Comparison of ENCODE assay signal across 28 cellular contexts in genomic region chr5:36682499-36682898, GRCh38.
"Had no signal": no experiment of that assay in that cellular context is flagged by ENCODE, and none has a peak within 500 bp of the region (broad histone marks: within the 10 kb centered on the region; RNA-seq: fewer than 3 reads in every experiment).

No MANE protein-coding gene starts in this region.

- H3K4me1 Mint-ChIP-seq: activated CD4-positive, alpha-beta memory T cell treated with anti-CD3 and anti-CD28 coated beads, Interleukin-2, amount 10 ng/mL, durations not matched to agents 7 days and 5 days; activated T-helper 17 cell treated with anti-CD3 and anti-CD28 coated beads, Interleukin-2, amount 50 U/mL, for 72 hours; endodermal cell; natural killer cell; WTC11 had no signal

- H3K36me3 Mint-ChIP-seq: natural killer cell had no signal

- H3K36me3 ChIP-seq: breast epithelium, lower lobe of right lung, neural progenitor cell, uterus had no signal

- H3K27me3 ChIP-seq: breast epithelium, heart right ventricle, neural progenitor cell, uterus had no signal

- H3K9me3 Mint-ChIP-seq: activated CD4-positive, alpha-beta memory T cell treated with anti-CD3 and anti-CD28 coated beads, Interleukin-2, amount 10 ng/mL, durations not matched to agents 7 days and 5 days; activated CD4-positive, alpha-beta T cell treated with anti-CD3 and anti-CD28 coated beads, Interleukin-2, amount 10 ng/mL, durations not matched to agents 7 days and 5 days; activated T-cell treated with anti-CD3 and anti-CD28 coated beads, Interleukin-2, amount 50 U/mL, for 4 hours; activated T-helper 17 cell treated with anti-CD3 and anti-CD28 coated beads, Interleukin-2, amount 50 U/mL, for 72 hours; endodermal cell; natural killer cell; neural progenitor cell; type B pancreatic cell; WTC11 had no signal

- H3K4me3 ChIP-seq: breast epithelium, heart right ventricle, lower lobe of right lung, neural progenitor cell, uterus had no signal

- ATAC-seq: activated T-cell treated with anti-CD3 and anti-CD28 coated beads, Interleukin-2, amount 50 U/mL, for 4 hours; activated T-helper 17 cell treated with anti-CD3 and anti-CD28 coated beads, Interleukin-2, amount 50 U/mL, for 72 hours; esophagus mucosa; heart right ventricle; left lobe of liver; lower lobe of right lung; natural killer cell; right cardiac atrium; WTC11 had no signal

- H3K4me1 ChIP-seq: breast epithelium, lower lobe of right lung, neural progenitor cell, parathyroid adenoma, uterus had no signal

- H3K27ac ChIP-seq: breast epithelium, lower lobe of right lung, neural progenitor cell, parathyroid adenoma, uterus had no signal

- DNase-seq: activated CD4-positive, alpha-beta memory T cell treated with anti-CD3 and anti-CD28 coated beads, Interleukin-2, amount 10 ng/mL, durations not matched to agents 7 days and 5 days; activated CD4-positive, alpha-beta T cell treated with anti-CD3 and anti-CD28 coated beads for 1 hour; activated CD4-positive, alpha-beta T cell treated with anti-CD3 and anti-CD28 coated beads, Interleukin-2, amount 10 ng/mL, durations not matched to agents 7 days and 5 days; activated gamma-delta T cell treated with Interleukin-2 at 50 U/mL for 16 hours; activated naive CD4-positive, alpha-beta T cell treated with anti-CD3 and anti-CD28 coated beads, Interleukin-2, amount 50 U/mL, for 16 hours; activated T-cell treated with anti-CD3 and anti-CD28 coated beads, Interleukin-2, amount 50 U/mL, for 4 hours; amygdala; central memory CD4-positive, alpha-beta T cell; endodermal cell; foreskin fibroblast; heart right ventricle; lower lobe of right lung; mesenchymal stem cell; natural killer cell; occipital lobe; right cardiac atrium; stimulated activated CD4-positive, alpha-beta T cell treated with anti-CD3 and anti-CD28 coated beads, Interleukin-2, amount 100 ng/mL, for 48 hours; stimulated activated naive CD4-positive, alpha-beta T cell treated with Interleukin-2 at 50 U/mL for 16 hours; T-helper 2 cell; uterus had no signal

- H3K9me3 ChIP-seq: breast epithelium, heart right ventricle, lower lobe of right lung, uterus had no signal

- H3K4me3 Mint-ChIP-seq: activated CD4-positive, alpha-beta memory T cell treated with anti-CD3 and anti-CD28 coated beads, Interleukin-2, amount 10 ng/mL, durations not matched to agents 7 days and 5 days; activated CD4-positive, alpha-beta T cell treated with anti-CD3 and anti-CD28 coated beads, Interleukin-2, amount 10 ng/mL, durations not matched to agents 7 days and 5 days; activated T-cell treated with anti-CD3 and anti-CD28 coated beads, Interleukin-2, amount 50 U/mL, for 4 hours; activated T-helper 17 cell treated with anti-CD3 and anti-CD28 coated beads, Interleukin-2, amount 50 U/mL, for 72 hours; endodermal cell; natural killer cell; neural progenitor cell; type B pancreatic cell; WTC11 had no signal

- H3K27ac Mint-ChIP-seq: activated CD4-positive, alpha-beta memory T cell treated with anti-CD3 and anti-CD28 coated beads, Interleukin-2, amount 10 ng/mL, durations not matched to agents 7 days and 5 days; activated CD4-positive, alpha-beta T cell treated with anti-CD3 and anti-CD28 coated beads, Interleukin-2, amount 10 ng/mL, durations not matched to agents 7 days and 5 days; activated T-helper 17 cell treated with anti-CD3 and anti-CD28 coated beads, Interleukin-2, amount 50 U/mL, for 72 hours; endodermal cell; natural killer cell; neural progenitor cell; type B pancreatic cell; WTC11 had no signal
